In genomic region chr4:26008737-26009136, GRCh38 we compare ENCODE assay signal across 8 cellular contexts.
"Had no signal": no experiment of that assay in that cellular context is flagged by ENCODE, and none has a peak within 500 bp of the region (broad histone marks: within the 10 kb centered on the region; RNA-seq: fewer than 3 reads in every experiment).

No MANE protein-coding gene starts in this region.

- FAIRE-seq: HTR-8/SVneo had no signal

- DNase-seq: GM23248, GOT3, H7, IMR-90, KG1 had no signal

- H3K36me3 ChIP-seq: HAP-1 had no signal

- H3K9me3 ChIP-seq: HAP-1 had no signal

- ATAC-seq: HCT116 had no signal

- H3K27ac ChIP-seq: GM23248 had no signal

- H3K4me1 ChIP-seq: HAP-1 had no signal

- H3K9ac ChIP-seq: GM23248 had no signal

- H3K4me3 ChIP-seq: GM23248, HAP-1 had no signal
